In the genomic region with DNA sequence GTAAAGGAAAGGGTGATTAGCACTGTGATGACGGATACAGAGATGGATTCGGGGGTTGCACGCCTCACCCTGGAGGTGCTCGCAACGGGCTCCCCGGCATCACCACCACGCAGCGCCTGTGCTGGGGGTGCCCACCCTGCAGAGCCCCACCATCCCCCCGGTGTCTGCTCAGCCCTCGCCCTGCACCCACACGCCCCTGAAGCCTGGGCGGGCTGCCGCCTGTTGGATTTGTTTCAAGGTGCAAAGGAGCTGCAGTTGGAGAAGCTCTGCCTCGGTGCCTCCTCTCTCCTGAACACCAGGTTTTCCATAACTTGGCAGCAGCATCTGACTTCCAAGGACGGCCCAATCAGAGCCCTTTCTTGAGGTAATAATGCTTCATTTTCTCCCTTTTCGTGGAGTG, we compare ENCODE assay signal across 36 cellular contexts.
"Had no signal": no experiment of that assay in that cellular context is flagged by ENCODE, and none has a peak within 500 bp of the region (broad histone marks: within the 10 kb centered on the region; RNA-seq: fewer than 3 reads in every experiment).

No MANE protein-coding gene starts in this region.

- H3K4me1 ChIP-seq: adrenal gland, ascending aorta, breast epithelium, esophagus muscularis mucosa, heart left ventricle had no signal

- H3K27ac Mint-ChIP-seq: activated CD4-positive, alpha-beta memory T cell treated with anti-CD3 and anti-CD28 coated beads for 36 hours; activated CD4-positive, alpha-beta T cell treated with anti-CD3 and anti-CD28 coated beads for 36 hours; activated CD4-positive, alpha-beta T cell treated with anti-CD3 and anti-CD28 coated beads, Interleukin-2, amount 10 ng/mL, durations not matched to agents 24 days and 14 days; activated CD8-positive, alpha-beta memory T cell treated with anti-CD3 and anti-CD28 coated beads, Interleukin-2, amount 10 ng/mL, durations not matched to agents 7 days and 5 days; activated CD8-positive, alpha-beta T cell treated with anti-CD3 and anti-CD28 coated beads, Interleukin-2, amount 10 ng/mL, durations not matched to agents 7 days and 5 days; activated naive CD4-positive, alpha-beta T cell treated with anti-CD3 and anti-CD28 coated beads for 36 hours; activated naive CD4-positive, alpha-beta T cell treated with anti-CD3 and anti-CD28 coated beads, Interleukin-2, amount 50 U/mL, for 24 hours; activated naive CD8-positive, alpha-beta T cell treated with anti-CD3 and anti-CD28 coated beads for 36 hours; activated naive CD8-positive, alpha-beta T cell treated with anti-CD3 and anti-CD28 coated beads, Interleukin-2, amount 50 U/mL, for 24 hours; activated T-helper 1 cell treated with anti-CD3 and anti-CD28 coated beads, Interleukin-12 subunit alpha, Interleukin-12 subunit beta, Interleukin-2, Interleukin-4 antibody, amounts not matched to agents 30 ng/mL and 10 ng/mL and 1 ng/mL, durations not matched to agents 14 hours and 24 hours and 36 hours; activated T-helper 2 cell treated with anti-CD3 and anti-CD28 coated beads, Interferon-gamma antibody, Interleukin-2, Interleukin-4, amounts not matched to agents 10 μg/mL and 5 μg/mL and 100 μg/mL, durations not matched to agents 14 hours and 24 hours and 36 hours; brain; effector memory CD8-positive, alpha-beta T cell; T-helper 17 cell; T-helper 2 cell treated with Interferon-gamma antibody and Interleukin-4, amounts not matched to agents 5 μg/mL and 100 μg/mL, for 36 hours had no signal

- H3K4me3 ChIP-seq: adrenal gland, ascending aorta, breast epithelium, cardiac muscle cell, esophagus muscularis mucosa, gastroesophageal sphincter, heart left ventricle had no signal

- H3K36me3 ChIP-seq: adrenal gland, ascending aorta, breast epithelium, cardiac muscle cell, esophagus muscularis mucosa, gastroesophageal sphincter, heart left ventricle had no signal

- ATAC-seq: activated CD4-positive, alpha-beta T cell treated with anti-CD3 and anti-CD28 coated beads for 36 hours; activated CD8-positive, alpha-beta memory T cell treated with anti-CD3 and anti-CD28 coated beads, Interleukin-2, amount 10 ng/mL, durations not matched to agents 7 days and 5 days; activated CD8-positive, alpha-beta T cell treated with anti-CD3 and anti-CD28 coated beads, Interleukin-2, amount 10 ng/mL, durations not matched to agents 7 days and 5 days; activated naive CD8-positive, alpha-beta T cell treated with anti-CD3 and anti-CD28 coated beads, Interleukin-2, amount 50 U/mL, for 24 hours; effector memory CD8-positive, alpha-beta T cell; gastroesophageal sphincter; heart left ventricle; T-helper 17 cell had no signal

- H3K4me3 Mint-ChIP-seq: activated CD4-positive, alpha-beta memory T cell treated with anti-CD3 and anti-CD28 coated beads for 36 hours; activated CD4-positive, alpha-beta T cell treated with anti-CD3 and anti-CD28 coated beads for 36 hours; activated CD4-positive, alpha-beta T cell treated with anti-CD3 and anti-CD28 coated beads, Interleukin-2, amount 10 ng/mL, durations not matched to agents 24 days and 14 days; activated CD8-positive, alpha-beta memory T cell treated with anti-CD3 and anti-CD28 coated beads, Interleukin-2, amount 10 ng/mL, durations not matched to agents 7 days and 5 days; activated CD8-positive, alpha-beta T cell treated with anti-CD3 and anti-CD28 coated beads, Interleukin-2, amount 10 ng/mL, durations not matched to agents 7 days and 5 days; activated naive CD4-positive, alpha-beta T cell treated with anti-CD3 and anti-CD28 coated beads for 36 hours; activated naive CD4-positive, alpha-beta T cell treated with anti-CD3 and anti-CD28 coated beads, Interleukin-2, amount 50 U/mL, for 24 hours; activated naive CD8-positive, alpha-beta T cell treated with anti-CD3 and anti-CD28 coated beads for 36 hours; activated naive CD8-positive, alpha-beta T cell treated with anti-CD3 and anti-CD28 coated beads, Interleukin-2, amount 50 U/mL, for 24 hours; activated T-helper 1 cell treated with anti-CD3 and anti-CD28 coated beads, Interleukin-12 subunit alpha, Interleukin-12 subunit beta, Interleukin-2, Interleukin-4 antibody, amounts not matched to agents 30 ng/mL and 10 ng/mL and 1 ng/mL, durations not matched to agents 14 hours and 24 hours and 36 hours; brain; central memory CD8-positive, alpha-beta T cell; effector memory CD8-positive, alpha-beta T cell; T-helper 17 cell; T-helper 2 cell treated with Interferon-gamma antibody and Interleukin-4, amounts not matched to agents 5 μg/mL and 100 μg/mL, for 36 hours had no signal

- DNase-seq: activated CD4-positive, alpha-beta memory T cell treated with anti-CD3 and anti-CD28 coated beads for 36 hours; activated CD4-positive, alpha-beta T cell treated with anti-CD3 and anti-CD28 coated beads for 36 hours; activated CD4-positive, alpha-beta T cell treated with anti-CD3 and anti-CD28 coated beads, Interleukin-2, amount 10 ng/mL, durations not matched to agents 24 days and 14 days; activated CD4-positive, CD25-positive, alpha-beta regulatory T cell; activated CD4-positive, CD25-positive, alpha-beta regulatory T cell treated with anti-CD3 and anti-CD28 coated beads, Interleukin-2, amount 50 U/mL, for 72 hours; activated CD8-positive, alpha-beta memory T cell treated with anti-CD3 and anti-CD28 coated beads, Interleukin-2, amount 10 ng/mL, durations not matched to agents 7 days and 5 days; activated CD8-positive, alpha-beta memory T cell treated with anti-CD3 and anti-CD28 coated beads, Interleukin-2, amount 50 U/mL, for 4 hours; activated CD8-positive, alpha-beta T cell treated with anti-CD3 and anti-CD28 coated beads, Interleukin-2, amount 10 ng/mL, durations not matched to agents 7 days and 5 days; activated effector memory CD4-positive, alpha-beta T cell treated with anti-CD3 and anti-CD28 coated beads, Interleukin-2, amount 50 U/mL, for 16 hours; activated naive CD4-positive, alpha-beta T cell treated with anti-CD3 and anti-CD28 coated beads for 36 hours; activated naive CD8-positive, alpha-beta T cell treated with anti-CD3 and anti-CD28 coated beads for 36 hours; activated naive CD8-positive, alpha-beta T cell treated with anti-CD3 and anti-CD28 coated beads, Interleukin-2, amount 50 U/mL, for 24 hours; activated T-cell treated with anti-CD3 and anti-CD28 coated beads, Interleukin-2, amount 50 U/mL, for 1 hour; activated T-cell treated with anti-CD3 and anti-CD28 coated beads, Interleukin-2, amount 50 U/mL, for 48 hours; adrenal gland; cortex of kidney; dermis blood vessel endothelial cell; effector CD4-positive, alpha-beta T cell; effector memory CD8-positive, alpha-beta T cell; erythroblast; foreskin melanocyte; heart left ventricle; T-helper 1 cell; T-helper 17 cell; T1000 had no signal

- H3K9me3 Mint-ChIP-seq: activated CD4-positive, alpha-beta memory T cell treated with anti-CD3 and anti-CD28 coated beads for 36 hours; activated CD4-positive, alpha-beta T cell treated with anti-CD3 and anti-CD28 coated beads, Interleukin-2, amount 10 ng/mL, durations not matched to agents 24 days and 14 days; activated naive CD4-positive, alpha-beta T cell treated with anti-CD3 and anti-CD28 coated beads for 36 hours; activated naive CD4-positive, alpha-beta T cell treated with anti-CD3 and anti-CD28 coated beads, Interleukin-2, amount 50 U/mL, for 24 hours; activated naive CD8-positive, alpha-beta T cell treated with anti-CD3 and anti-CD28 coated beads for 36 hours; activated naive CD8-positive, alpha-beta T cell treated with anti-CD3 and anti-CD28 coated beads, Interleukin-2, amount 50 U/mL, for 24 hours; activated T-helper 1 cell treated with anti-CD3 and anti-CD28 coated beads, Interleukin-12 subunit alpha, Interleukin-12 subunit beta, Interleukin-2, Interleukin-4 antibody, amounts not matched to agents 30 ng/mL and 10 ng/mL and 1 ng/mL, durations not matched to agents 14 hours and 24 hours and 36 hours; activated T-helper 2 cell treated with anti-CD3 and anti-CD28 coated beads, Interferon-gamma antibody, Interleukin-2, Interleukin-4, amounts not matched to agents 10 μg/mL and 5 μg/mL and 100 μg/mL, durations not matched to agents 14 hours and 24 hours and 36 hours; central memory CD8-positive, alpha-beta T cell; effector memory CD8-positive, alpha-beta T cell; T-helper 2 cell treated with Interferon-gamma antibody and Interleukin-4, amounts not matched to agents 5 μg/mL and 100 μg/mL, for 36 hours had no signal

- H3K27me3 Mint-ChIP-seq: activated CD4-positive, alpha-beta T cell treated with anti-CD3 and anti-CD28 coated beads, Interleukin-2, amount 10 ng/mL, durations not matched to agents 24 days and 14 days; activated CD8-positive, alpha-beta memory T cell treated with anti-CD3 and anti-CD28 coated beads, Interleukin-2, amount 10 ng/mL, durations not matched to agents 7 days and 5 days; central memory CD8-positive, alpha-beta T cell; T-helper 17 cell had no signal

- H3K27me3 ChIP-seq: ascending aorta had no signal

- H3K9me3 ChIP-seq: adrenal gland, ascending aorta, breast epithelium, esophagus muscularis mucosa, gastroesophageal sphincter, heart left ventricle had no signal

- H3K27ac ChIP-seq: adrenal gland, ascending aorta, breast epithelium, cardiac muscle cell, esophagus muscularis mucosa, gastroesophageal sphincter, heart left ventricle had no signal

- H3K4me1 Mint-ChIP-seq: activated CD4-positive, alpha-beta T cell treated with anti-CD3 and anti-CD28 coated beads for 36 hours; activated CD4-positive, alpha-beta T cell treated with anti-CD3 and anti-CD28 coated beads, Interleukin-2, amount 10 ng/mL, durations not matched to agents 24 days and 14 days; activated CD8-positive, alpha-beta memory T cell treated with anti-CD3 and anti-CD28 coated beads, Interleukin-2, amount 10 ng/mL, durations not matched to agents 7 days and 5 days; activated naive CD4-positive, alpha-beta T cell treated with anti-CD3 and anti-CD28 coated beads, Interleukin-2, amount 50 U/mL, for 24 hours; activated naive CD8-positive, alpha-beta T cell treated with anti-CD3 and anti-CD28 coated beads for 36 hours; activated naive CD8-positive, alpha-beta T cell treated with anti-CD3 and anti-CD28 coated beads, Interleukin-2, amount 50 U/mL, for 24 hours; brain; central memory CD8-positive, alpha-beta T cell; T-helper 17 cell had no signal
